In genomic region chr5:87321605-87322004, GRCh38 we compare ENCODE assay signal across 35 cellular contexts.
"Had no signal": no experiment of that assay in that cellular context is flagged by ENCODE, and none has a peak within 500 bp of the region (broad histone marks: within the 10 kb centered on the region; RNA-seq: fewer than 3 reads in every experiment).

No MANE protein-coding gene starts in this region.

- DNase-seq: MG63, MM.1S, MV-4-11, NCI-H1048, NCI-H1092, NCI-H1092 treated with DMSO at 0.1 percent for 48 hours, NCI-H1105, NCI-H1105 treated with DMSO at 0.1 percent for 48 hours, NCI-H1417, NCI-H1417 treated with DMSO at 0.1 percent for 48 hours, NCI-H1436, NCI-H1436 treated with DMSO at 0.1 percent for 48 hours, NCI-H146, NCI-H1694, NCI-H1694 treated with DMSO at 0.1 percent for 48 hours, NCI-H187, NCI-H187 treated with DMSO at 0.1 percent for 48 hours, NCI-H1930, NCI-H2029, NCI-H2029 treated with DMSO at 0.1 percent for 48 hours, NCI-H2081, NCI-H2081 treated with DMSO at 0.1 percent for 48 hours, NCI-H2107, NCI-H2171, NCI-H2171 treated with DMSO at 0.1 percent for 48 hours, NCI-H2227 treated with DMSO at 0.1 percent for 48 hours, NCI-H226, NCI-H345, NCI-H446, NCI-H446 treated with DMSO at 0.1 percent for 48 hours, NCI-H510A, NCI-H510A treated with DMSO at 0.1 percent for 48 hours, NCI-H524, NCI-H524 treated with DMSO at 0.1 percent for 48 hours, NCI-H526 had no signal

- H3K27me3 ChIP-seq: MG63 had no signal

- H3K4me3 ChIP-seq: MG63 had no signal

- H3K9me3 ChIP-seq: MG63 had no signal
